20 cellular contexts compared by ENCODE assay signal in genomic region chr11:61883947-61884346, GRCh38. TPM values are rescaled to one million over a fixed set of nuclear protein-coding genes. Genes with fewer than 3 reads are reported as not detected.
"Had no signal": no experiment of that assay in that cellular context is flagged by ENCODE, and none has a peak within 500 bp of the region (broad histone marks: within the 10 kb centered on the region; RNA-seq: fewer than 3 reads in every experiment).

No MANE protein-coding gene starts in this region.

- H3K27me3 Mint-ChIP-seq: effector memory CD8-positive, alpha-beta T cell had no signal

- H3K4me2 ChIP-seq: hepatocyte, smooth muscle cell had no signal

- H2AFZ ChIP-seq: hepatocyte had no signal

- H3K27ac ChIP-seq: hepatocyte, pancreas, upper lobe of right lung, vagina had no signal

- FAIRE-seq: colon, kidney, pancreas had no signal

- H3K27ac Mint-ChIP-seq: dendritic cell treated with granulocyte-macrophage colony-stimulating factor and Interleukin-4, amounts not matched to agents 40 ng/mL and 50 ng/mL, for 4 days; effector memory CD8-positive, alpha-beta T cell; natural killer cell; progenitor cell of endocrine pancreas had no signal

- H3K36me3 Mint-ChIP-seq: natural killer cell had no signal

- DNase-seq: effector memory CD8-positive, alpha-beta T cell; foreskin melanocyte; kidney; left cardiac atrium; left ventricle myocardium superior; mucosa of descending colon; natural killer cell; right cardiac atrium; stimulated activated CD4-positive, alpha-beta T cell treated with anti-CD3 and anti-CD28 coated beads, Interleukin-2, amount 100 ng/mL, for 48 hours; stimulated activated naive CD8-positive, alpha-beta T cell treated with anti-CD3 and anti-CD28 coated beads, Interleukin-15, Interleukin-2, amounts not matched to agents 100 U/mL and 50 U/mL, for 24 hours; tibial artery; upper lobe of right lung had no signal

- H3K36me3 ChIP-seq: pancreas, vagina had no signal

- H3K79me2 ChIP-seq: hepatocyte had no signal

- H3K9me3 Mint-ChIP-seq: dendritic cell treated with granulocyte-macrophage colony-stimulating factor and Interleukin-4, amounts not matched to agents 40 ng/mL and 50 ng/mL, for 4 days; effector memory CD8-positive, alpha-beta T cell; natural killer cell had no signal

- ATAC-seq: effector memory CD8-positive, alpha-beta T cell; left cardiac atrium; left ventricle myocardium superior; mucosa of descending colon; natural killer cell; pancreas; right cardiac atrium; stimulated activated naive CD8-positive, alpha-beta T cell treated with anti-CD3 and anti-CD28 coated beads, Interleukin-15, Interleukin-2, amounts not matched to agents 100 U/mL and 50 U/mL, for 24 hours; upper lobe of right lung had no signal

- H3K9me3 ChIP-seq: mucosa of descending colon, pancreas, tibial artery, upper lobe of right lung, vagina had no signal

- H3K4me1 ChIP-seq: pancreas had no signal

- H3K27me3 ChIP-seq: hepatocyte, pancreas, tibial artery, upper lobe of right lung, vagina had no signal

- H3K4me3 Mint-ChIP-seq: dendritic cell treated with granulocyte-macrophage colony-stimulating factor and Interleukin-4, amounts not matched to agents 40 ng/mL and 50 ng/mL, for 4 days; effector memory CD8-positive, alpha-beta T cell; natural killer cell had no signal

- H3K4me3 ChIP-seq: hepatocyte, lung, mucosa of descending colon, pancreas, smooth muscle cell, tibial artery, upper lobe of right lung, vagina had no signal

RNA-seq across cellular contexts. Expression of gene RAB3IL1, which starts 33.4 kb away (rescaled TPM):
- total RNA-seq: natural killer cell had no signal
